ENCODE assay signal across 13 cellular contexts in genomic region chrX:134836497-134836968, GRCh38. TPM values are rescaled to one million over a fixed set of nuclear protein-coding genes. Genes with fewer than 3 reads are reported as not detected.
DNase-seq lines count a peak whose midpoint lies in the region; ATAC-seq, FAIRE-seq and TF ChIP-seq lines count a peak whose summit lies in the region.
"Had no signal": no experiment of that assay in that cellular context is flagged by ENCODE, and none has a peak within 500 bp of the region (broad histone marks: within the 10 kb centered on the region; RNA-seq: fewer than 3 reads in every experiment).

No MANE protein-coding gene starts in this region.

- FAIRE-seq in endothelial cell of umbilical vein (lab: Jason Lieb, UNC) = no peak
- FAIRE-seq: endometrium had no signal

- BruUV-seq in HCT116 (replicated peaks; lab: Mats Ljungman, UMichigan) = no TSS peak
- BruUV-seq in endothelial cell of umbilical vein (replicated peaks; lab: Mats Ljungman, UMichigan) = no TSS peak

- TF ChIP-seq POLR2A in HCT116 (IDR thresholded peaks at IDR 0.05; ENCODE audit: borderline replicate concordance, extremely low read depth, insufficient read depth, insufficient read length) = no peak
- TF ChIP-seq POLR2A in endothelial cell of umbilical vein (IDR thresholded peaks at IDR 0.05; ENCODE audit: low read depth, low read length) = no peak

- peak overlapping the region; percentile 21; the same call in 1 of the 2 replicates for H3K9ac ChIP-seq in HCT116 (ENCODE audit: low read length)
- no peak overlapping the region for H3K9ac ChIP-seq in endothelial cell of umbilical vein (replicated peaks; ENCODE audit: extremely low read depth, insufficient read depth, low read length)

- no peaks in the 10 kb centered on the region for H3K27me3 ChIP-seq in HCT116 (ENCODE audit: insufficient read depth, low read length)
- no peaks in the 10 kb centered on the region for H3K27me3 ChIP-seq in endothelial cell of umbilical vein (ENCODE audit: control insufficient read depth in 2 of 2, insufficient read depth in 2 of 2, low read length in 2 of 2)

- H3K4me1 ChIP-seq in HCT116 (ENCODE audit: control insufficient read depth in 1 of 2, insufficient read depth in 2 of 2, low read length in 2 of 2) = peaks cover 18 to 23% of the 10 kb centered on the region in 2 experiments
- H3K4me1 ChIP-seq in endothelial cell of umbilical vein (ENCODE audit: control insufficient read depth, extremely low read depth, insufficient read depth, low read length) = peaks cover 3% of the 10 kb centered on the region

- dilution Hi-C loops in endothelial cell of umbilical vein (cut with MboI; ENCODE audit: extremely low pct_ligation_motif_present, low sequenced_read_pairs) = no loop called here

- RAD21 ChIA-PET in HCT116 (lab: Charles Lee; ENCODE audit: low non-redundant PET in 1 of 2, low total read pairs in 2 of 2, uncharacterized antibody in 2 of 2, unreplicated experiment in 2 of 2) = no interaction called here

- H3K4me2 ChIP-seq in HCT116 (ENCODE audit: low read length) (peak overlapping the region; percentile 39), endothelial cell of umbilical vein (ENCODE audit: insufficient read depth, low read length) (no peak overlapping the region)

- H2AFZ ChIP-seq in HCT116 (ENCODE audit: low read depth, low read length, poor library complexity, severe bottlenecking) = peak overlapping the region; percentile 40
- peak overlapping the region; percentile 48 for H2AFZ ChIP-seq in endothelial cell of umbilical vein (ENCODE audit: low read depth, low read length)

- H3K27ac ChIP-seq in HCT116 (ENCODE audit: low read depth, low read length) (peak overlapping the region; percentile 83), endothelial cell of umbilical vein (ENCODE audit: insufficient read depth, low read depth, low read length) (peak overlapping the region; percentile 36)
- H3K27ac ChIP-seq: thoracic aorta had no signal

- ATAC-seq in HCT116 = peak; percentile 82
- no peak for ATAC-seq in GM21528 (IDR thresholded peaks at IDR 0.05; ENCODE audit: low FRiP score, unreplicated experiment)
- no peak for ATAC-seq in stimulated activated naive CD8-positive, alpha-beta T cell treated with anti-CD3 and anti-CD28 coated beads, Interleukin-15, Interleukin-2, amounts not matched to agents 100 U/mL and 50 U/mL, for 24 hours
- ATAC-seq: CD8-positive, alpha-beta T cell; T-cell had no signal

- no peaks in the 10 kb centered on the region for H3K9me3 ChIP-seq in HCT116 (ENCODE audit: control insufficient read depth in 1 of 2, insufficient read depth in 1 of 2, low read depth in 1 of 2, low read length in 2 of 2)
- H3K9me3 ChIP-seq in endothelial cell of umbilical vein (replicated peaks; ENCODE audit: control insufficient read depth, insufficient read depth, low read length) = no peaks in the 10 kb centered on the region
- H3K9me3 ChIP-seq: thoracic aorta had no signal

- H3K36me3 ChIP-seq in HCT116 (ENCODE audit: control insufficient read depth in 1 of 2, insufficient read depth in 2 of 2, low read length in 2 of 2) (no peaks in the 10 kb centered on the region), endothelial cell of umbilical vein (ENCODE audit: control insufficient read depth in 2 of 2, extremely low read depth in 1 of 2, insufficient read depth in 2 of 2, low read length in 2 of 2) (no peaks in the 10 kb centered on the region)
- H3K36me3 ChIP-seq: thoracic aorta had no signal

- TF ChIP-seq CTCF in HCT116 (IDR thresholded peaks at IDR 0.05 in 2 of 3, conservative IDR thresholded peaks at IDR 0.05 in 1 of 3; ENCODE audit: borderline replicate concordance in 1 of 3, insufficient read depth in 1 of 3, low read depth in 2 of 3, low read length in 2 of 3) = no peak
- TF ChIP-seq CTCF in endothelial cell of umbilical vein (IDR thresholded peaks at IDR 0.05; ENCODE audit: extremely low read depth in 1 of 2, insufficient read depth in 1 of 2, low read depth in 1 of 2, low read length in 2 of 2) = no peak

- H3K4me3 ChIP-seq in HCT116 (replicated peaks in 1 of 2; ENCODE audit: low read depth in 1 of 2, low read length in 2 of 2) (no peak overlapping the region), endothelial cell of umbilical vein (replicated peaks in 1 of 3; ENCODE audit: insufficient read depth in 1 of 3, low read depth in 1 of 3, low read length in 3 of 3) (no peak overlapping the region)
- H3K4me3 ChIP-seq: thoracic aorta had no signal

- intact Hi-C loops in HCT116 (cut with micrococcal nuclease) (loop anchor here (1.0 kb wide), 1 partner anchor 49 kb away; no protein-coding TSS in a partner anchor), endothelial cell of umbilical vein (cut with micrococcal nuclease) (no loop called here)

- DNase-seq in HCT116 (ENCODE audit: low read depth, low spot score) = peak; percentile 79
- DNase-seq in NCI-H82 treated with DMSO at 0.1 percent for 48 hours (lab: John Stamatoyannopoulos, UW; ENCODE audit: unreplicated experiment) = peak; percentile 14
- peak; percentile 37 for DNase-seq in endothelial cell of umbilical vein (ENCODE audit: low read depth, low spot score)
- peak; percentile 4 for DNase-seq in myocyte (ENCODE audit: low read depth)
- DNase-seq in DMS114 treated with DMSO at 0.1 percent for 48 hours (lab: John Stamatoyannopoulos, UW; ENCODE audit: unreplicated experiment) = no peak
- no peak for DNase-seq in stimulated activated naive CD8-positive, alpha-beta T cell treated with anti-CD3 and anti-CD28 coated beads, Interleukin-15, Interleukin-2, amounts not matched to agents 100 U/mL and 50 U/mL, for 24 hours
- DNase-seq: CD8-positive, alpha-beta T cell; midbrain; NCI-H2107; T-cell had no signal

- CTCF ChIA-PET in HCT116 (lab: Charles Lee) (no interaction called here), endothelial cell of umbilical vein (lab: Charles Lee) (interaction anchor here (1.1 kb wide), 1 partner anchor 71 kb away, joined by 4 read pairs; no protein-coding TSS in a partner anchor)

- H3K79me2 ChIP-seq in HCT116 (ENCODE audit: insufficient read depth, low read length) (no peaks in the 10 kb centered on the region), endothelial cell of umbilical vein (ENCODE audit: control insufficient read depth, insufficient read depth, low read length) (no peaks in the 10 kb centered on the region)

- H4K20me1 ChIP-seq in HCT116 (ENCODE audit: insufficient read depth) (no peaks in the 10 kb centered on the region), endothelial cell of umbilical vein (replicated peaks; ENCODE audit: control insufficient read depth, extremely low read depth, insufficient read depth, low read length) (no peaks in the 10 kb centered on the region)

- no peaks in the 10 kb centered on the region for H3K9me2 ChIP-seq in HCT116 (ENCODE audit: insufficient read depth)

- no peaks in the 10 kb centered on the region for H3K9me1 ChIP-seq in endothelial cell of umbilical vein (replicated peaks; ENCODE audit: control insufficient read depth, extremely low read depth, insufficient read depth, low read length)

- POLR2A ChIA-PET in HCT116 (lab: Charles Lee) (interaction anchor here (1.1 kb wide), 1 partner anchor 50 kb away, joined by 4 read pairs; no protein-coding TSS in a partner anchor), endothelial cell of umbilical vein (lab: Charles Lee) (no interaction called here)

- TF ChIP-seq RAD21 in HCT116 (IDR thresholded peaks at IDR 0.05; ENCODE audit: low read depth) = no peak

TF ChIP-seq in HCT116, 20 proteins besides CTCF, POLR2A, EP300 and RAD21 (continues in another document):
- no peak for TF ChIP-seq SIN3A (IDR thresholded peaks at IDR 0.05; ENCODE audit: low read depth)
- 0 out of 2 replicates have a peak, but pooled peaks have one; percentile 48 for TF ChIP-seq CEBPB (IDR thresholded peaks at IDR 0.05; ENCODE audit: low read depth)
- peak; percentile 62; the same call in 1 of the 2 replicates for TF ChIP-seq SP1 (IDR thresholded peaks at IDR 0.05; ENCODE audit: low read depth)

TF ChIP-seq in endothelial cell of umbilical vein, 7 proteins besides CTCF, POLR2A, EP300 and RAD21:
- TF ChIP-seq EZH2 (IDR thresholded peaks at IDR 0.05; ENCODE audit: borderline replicate concordance, low read depth, low read length, severe bottlenecking) = no peak
- TF ChIP-seq FOS (IDR thresholded peaks at IDR 0.05; ENCODE audit: borderline replicate concordance, insufficient read depth, low read length) = peak; percentile 31
- no peak for TF ChIP-seq POLR2AphosphoS5 (IDR thresholded peaks at IDR 0.05; ENCODE audit: insufficient read depth, low read depth, low read length)
- no peak for TF ChIP-seq MYC (IDR thresholded peaks at IDR 0.05; ENCODE audit: low read depth, low read length)
- TF ChIP-seq MAX (IDR thresholded peaks at IDR 0.05; ENCODE audit: insufficient read depth, insufficient read length) = no peak
- TF ChIP-seq JUN (IDR thresholded peaks at IDR 0.05; ENCODE audit: borderline replicate concordance, insufficient read depth, insufficient read length, low read depth) = peak; percentile 45
- TF ChIP-seq GATA2 (IDR thresholded peaks at IDR 0.05; ENCODE audit: insufficient read depth, insufficient read length, low read depth, low read length) = no peak

RNA-seq across cellular contexts. Expression of gene PABIR2, which starts 39.5 kb away (rescaled TPM):
- total RNA-seq in HCT116 (2021; ENCODE audit: unreplicated experiment) (95.8 TPM), endothelial cell of umbilical vein (23.9 and 26.4 TPM in 2 replicates), myocyte (10.9 and 14.4 TPM in 2 replicates)
- 66.0 and 94.2 TPM in 2 replicates for polyA plus RNA-seq in HCT116 (2012)
- polyA plus RNA-seq in endothelial cell of umbilical vein = 8.1 and 11.8 TPM in 2 replicates
- polyA plus RNA-seq in endothelial cell of umbilical vein (2011; cell fraction: cytosol; rRNA removed) = 12.1 and 13.7 TPM in 2 replicates
- 59.9 and 63.7 TPM in 2 replicates for polyA plus RNA-seq in endothelial cell of umbilical vein (2011; cell fraction: nucleus; rRNA removed)
- polyA plus RNA-seq in endothelial cell of umbilical vein (2012) = 19.9 and 26.5 TPM in 2 replicates
- 16.0 and 20.5 TPM in 2 replicates for polyA minus RNA-seq in endothelial cell of umbilical vein
- 27.3 TPM for polyA minus RNA-seq in endothelial cell of umbilical vein (2011; cell fraction: cytosol; rRNA and poly(A)+ RNA removed)
- 14.3 and 19.2 TPM in 2 replicates for polyA minus RNA-seq in endothelial cell of umbilical vein (2011; cell fraction: nucleus; rRNA and poly(A)+ RNA removed)
- 16.4 TPM for polyA plus RNA-seq in myocyte (2012)

Comparison
In these comparisons a context has a peak if more than half of its experiments do, and no peak if none do; other contexts are left out.
1. DNase-seq: peak in HCT116 (single experiment), NCI-H82 treated with DMSO at 0.1 percent for 48 hours (single experiment), endothelial cell of umbilical vein (single experiment) and myocyte (single experiment); none in DMS114 treated with DMSO at 0.1 percent for 48 hours (single experiment) and stimulated activated naive CD8-positive, alpha-beta T cell treated with anti-CD3 and anti-CD28 coated beads, Interleukin-15, Interleukin-2, amounts not matched to agents 100 U/mL and 50 U/mL, for 24 hours (single experiment).